In the genomic region with DNA sequence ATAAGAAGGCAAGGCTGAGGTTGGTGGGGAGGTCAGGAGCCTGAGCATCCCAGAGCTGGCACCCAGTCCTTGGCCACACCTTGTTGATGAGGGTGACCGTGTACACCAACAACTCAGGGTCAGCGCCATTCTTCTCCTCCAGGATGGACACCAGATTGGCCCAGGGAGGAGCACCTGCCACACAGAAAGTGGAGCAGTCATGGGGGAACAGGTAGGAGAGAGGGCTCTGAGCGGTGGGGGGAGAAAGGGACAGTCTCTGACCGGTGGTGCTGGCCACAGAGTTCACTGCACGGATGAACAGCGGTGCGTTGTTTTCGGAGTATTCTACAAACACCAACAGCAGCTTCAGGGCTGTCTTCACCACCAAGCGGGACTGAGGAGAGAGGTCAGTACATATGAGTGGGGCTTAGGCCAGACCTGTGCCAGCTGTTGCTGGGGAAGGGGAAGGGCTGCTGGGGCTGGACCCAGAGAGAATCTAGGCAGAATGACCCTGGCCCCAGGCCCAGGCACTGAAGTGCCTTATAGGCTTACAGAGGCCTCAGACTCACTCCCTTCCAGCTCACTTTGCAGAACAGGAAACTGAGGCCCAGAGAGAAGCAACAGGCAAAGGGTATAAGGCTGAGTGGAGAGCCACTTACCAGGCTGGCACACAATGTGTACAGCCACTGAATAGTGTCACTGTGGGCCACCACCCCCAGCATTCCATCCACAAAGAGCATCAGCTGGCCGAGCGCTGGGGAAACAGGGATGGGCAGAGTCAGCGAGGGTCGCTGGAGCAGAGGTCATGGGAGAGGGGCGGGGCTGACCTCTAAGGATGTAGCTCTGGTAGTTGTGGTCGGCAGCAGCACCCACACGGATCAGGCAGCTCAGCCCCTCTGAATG, we compare ENCODE assay signal across 21 cellular contexts. TPM values are rescaled to one million over a fixed set of nuclear protein-coding genes. Genes with fewer than 3 reads are reported as not detected.
A peak's percentile ranks its signal among the peaks of the same experiment; 100 is the strongest.
DNase-seq lines count a peak whose midpoint lies in the region; ATAC-seq and TF ChIP-seq lines count a peak whose summit lies in the region.
"Had no signal": no experiment of that assay in that cellular context is flagged by ENCODE, and none has a peak within 500 bp of the region (broad histone marks: within the 10 kb centered on the region; RNA-seq: fewer than 3 reads in every experiment).

No MANE protein-coding gene starts in this region.

- intact Hi-C loops in natural killer cell (cut with micrococcal nuclease) = no loop called here
- intact Hi-C loops in lower lobe of right lung (cut with DNase I) = no loop called here

- no peak overlapping the region for H2BK120ac ChIP-seq in trophoblast cell (ENCODE audit: insufficient read depth, low read length, poor library complexity)

- no peak overlapping the region for H3K4ac ChIP-seq in trophoblast cell (ENCODE audit: low read depth, low read length)

- no peak overlapping the region for H4K8ac ChIP-seq in trophoblast cell (ENCODE audit: low read depth, low read length)

- POLR2A ChIA-PET in activated CD4-positive, alpha-beta memory T cell treated with anti-CD3 and anti-CD28 coated beads, Interleukin-2, amount 10 ng/mL, durations not matched to agents 7 days and 5 days (lab: Charles Lee) = interaction anchor here (0.8 to 15.4 kb wide), 4 partner anchors 9 to 244 kb away, joined by 3 to 187 read pairs (median 50); a partner anchor contains a TSS

- WGBS in trophoblast cell (ENCODE audit: extremely low coverage, insufficient coverage, insufficient read length) = no CpG with 5 or more reads among the region's 16 CpGs

- CTCF ChIA-PET in activated CD4-positive, alpha-beta memory T cell treated with anti-CD3 and anti-CD28 coated beads, Interleukin-2, amount 10 ng/mL, durations not matched to agents 7 days and 5 days (lab: Charles Lee) = interaction anchor here (1.0 to 1.3 kb wide), 3 partner anchors 10 to 43 kb away, joined by 3 to 7 read pairs (median 4); a partner anchor contains a TSS

- no peaks in the 10 kb centered on the region for H3K36me3 Mint-ChIP-seq in natural killer cell
- H3K36me3 Mint-ChIP-seq in natural killer cell treated with Interleukin-12 subunit alpha and Interleukin-12 subunit beta and Interleukin-15 and Interleukin-18, amount 100 ng/mL, for 72 hours = peaks cover 6% of the 10 kb centered on the region
- peaks cover 57% of the 10 kb centered on the region for H3K36me3 Mint-ChIP-seq in activated CD4-positive, alpha-beta memory T cell treated with anti-CD3 and anti-CD28 coated beads, Interleukin-2, amount 10 ng/mL, durations not matched to agents 7 days and 5 days (ENCODE audit: low read depth)

- H3K4me1 Mint-ChIP-seq in natural killer cell = peaks cover 11 to 32% of the 10 kb centered on the region in 2 donors
- H3K4me1 Mint-ChIP-seq in natural killer cell treated with Interleukin-12 subunit alpha and Interleukin-12 subunit beta and Interleukin-15 and Interleukin-18, amount 100 ng/mL, for 72 hours (ENCODE audit: low read depth in 2 of 2) = peaks cover 22 to 33% of the 10 kb centered on the region in 2 donors
- peaks cover 53% of the 10 kb centered on the region for H3K4me1 Mint-ChIP-seq in activated CD4-positive, alpha-beta memory T cell treated with anti-CD3 and anti-CD28 coated beads, Interleukin-2, amount 10 ng/mL, durations not matched to agents 7 days and 5 days

- H3K27me3 Mint-ChIP-seq in natural killer cell (ENCODE audit: low read depth in 2 of 2) = no peaks in the 10 kb centered on the region
- H3K27me3 Mint-ChIP-seq in natural killer cell treated with Interleukin-12 subunit alpha and Interleukin-12 subunit beta and Interleukin-15 and Interleukin-18, amount 100 ng/mL, for 72 hours = no peaks in the 10 kb centered on the region
- no peaks in the 10 kb centered on the region for H3K27me3 Mint-ChIP-seq in activated CD4-positive, alpha-beta memory T cell treated with anti-CD3 and anti-CD28 coated beads, Interleukin-2, amount 10 ng/mL, durations not matched to agents 7 days and 5 days

- no peak for TF ChIP-seq CTCF in natural killer cell (IDR thresholded peaks at IDR 0.05)
- no peak for TF ChIP-seq CTCF in lower lobe of right lung (IDR thresholded peaks at IDR 0.05)

- peak overlapping the region; percentile 9 to 63 for H3K27ac Mint-ChIP-seq in natural killer cell
- H3K27ac Mint-ChIP-seq in natural killer cell treated with Interleukin-12 subunit alpha and Interleukin-12 subunit beta and Interleukin-15 and Interleukin-18, amount 100 ng/mL, for 72 hours = peak overlapping the region in 1 of 2 donors; percentile 63
- peak overlapping the region; percentile 64 for H3K27ac Mint-ChIP-seq in activated CD4-positive, alpha-beta memory T cell treated with anti-CD3 and anti-CD28 coated beads, Interleukin-2, amount 10 ng/mL, durations not matched to agents 7 days and 5 days

- H4K12ac ChIP-seq in trophoblast cell (ENCODE audit: low read depth, low read length) = no peak overlapping the region

- H3K4me3 Mint-ChIP-seq in natural killer cell = no peak overlapping the region
- H3K4me3 Mint-ChIP-seq in natural killer cell treated with Interleukin-12 subunit alpha and Interleukin-12 subunit beta and Interleukin-15 and Interleukin-18, amount 100 ng/mL, for 72 hours = no peak overlapping the region
- no peak overlapping the region for H3K4me3 Mint-ChIP-seq in activated CD4-positive, alpha-beta memory T cell treated with anti-CD3 and anti-CD28 coated beads, Interleukin-2, amount 10 ng/mL, durations not matched to agents 7 days and 5 days
- H3K4me3 Mint-ChIP-seq: CD8-positive, alpha-beta memory T cell had no signal

- no peak overlapping the region for H3K23ac ChIP-seq in trophoblast cell (ENCODE audit: low read length)

- no peak overlapping the region for H2BK5ac ChIP-seq in trophoblast cell (ENCODE audit: low read depth, low read length, poor library complexity)

- H3K4me2 ChIP-seq in trophoblast cell (ENCODE audit: low read length) = no peak overlapping the region

- H3K79me1 ChIP-seq in trophoblast cell (ENCODE audit: low read length) = peaks cover 16% of the 10 kb centered on the region

- H3K79me2 ChIP-seq in trophoblast cell (ENCODE audit: control insufficient read depth, insufficient read depth, low read length, poor library complexity) = peaks cover 2% of the 10 kb centered on the region

- DNase-seq in natural killer cell (no peak), lower lobe of right lung (peak; percentile 41), NCI-H69 (lab: John Stamatoyannopoulos, UW) (no peak), trophoblast cell (no peak), GM19238 (ENCODE audit: insufficient read length, low spot score) (no peak)
- no peak for DNase-seq in natural killer cell treated with Interleukin-12 subunit alpha and Interleukin-12 subunit beta and Interleukin-15 and Interleukin-18, amount 100 ng/mL, for 72 hours (ENCODE audit: low spot score)
- DNase-seq in activated CD4-positive, alpha-beta memory T cell treated with anti-CD3 and anti-CD28 coated beads, Interleukin-2, amount 10 ng/mL, durations not matched to agents 7 days and 5 days = no peak
- DNase-seq: activated CD8-positive, alpha-beta memory T cell treated with anti-CD3 and anti-CD28 coated beads for 24 hours; CD8-positive, alpha-beta memory T cell; dermis blood vessel endothelial cell; DMS79 treated with DMSO at 0.1 percent for 48 hours; foreskin keratinocyte; GOT3; NCI-H1436 treated with DMSO at 0.1 percent for 48 hours; NCI-H748 treated with DMSO at 0.1 percent for 48 hours; OCI-M1; thyroid gland had no signal

- no peak overlapping the region for H2AK5ac ChIP-seq in trophoblast cell (ENCODE audit: low read length)

- ATAC-seq in natural killer cell (no peak), lower lobe of right lung (no peak), GM18861 (IDR thresholded peaks at IDR 0.05; ENCODE audit: unreplicated experiment) (no peak)
- no peak for ATAC-seq in natural killer cell treated with Interleukin-12 subunit alpha and Interleukin-12 subunit beta and Interleukin-15 and Interleukin-18, amount 100 ng/mL, for 72 hours
- ATAC-seq: left lobe of liver had no signal

- H3K9me3 ChIP-seq in lower lobe of right lung = no peaks in the 10 kb centered on the region
- H3K9me3 ChIP-seq in trophoblast cell (ENCODE audit: insufficient read depth, low read depth, low read length) = no peaks in the 10 kb centered on the region
- H3K9me3 ChIP-seq: breast epithelium, thyroid gland had no signal

- no peak overlapping the region for H3K27ac ChIP-seq in lower lobe of right lung
- no peak overlapping the region for H3K27ac ChIP-seq in trophoblast cell (ENCODE audit: low read depth, low read length)
- H3K27ac ChIP-seq: foreskin keratinocyte, thyroid gland, VCaP had no signal

- no peak overlapping the region for H3K18ac ChIP-seq in trophoblast cell (ENCODE audit: low read length)

- H3K9me3 Mint-ChIP-seq in natural killer cell = no peaks in the 10 kb centered on the region
- H3K9me3 Mint-ChIP-seq in natural killer cell treated with Interleukin-12 subunit alpha and Interleukin-12 subunit beta and Interleukin-15 and Interleukin-18, amount 100 ng/mL, for 72 hours = no peaks in the 10 kb centered on the region
- no peaks in the 10 kb centered on the region for H3K9me3 Mint-ChIP-seq in activated CD4-positive, alpha-beta memory T cell treated with anti-CD3 and anti-CD28 coated beads, Interleukin-2, amount 10 ng/mL, durations not matched to agents 7 days and 5 days
- H3K9me3 Mint-ChIP-seq: CD8-positive, alpha-beta memory T cell had no signal

- H3K4me3 ChIP-seq in lower lobe of right lung (no peak overlapping the region), trophoblast cell (ENCODE audit: low read depth, low read length) (no peak overlapping the region)
- H3K4me3 ChIP-seq: breast epithelium, thyroid gland had no signal

- no peak overlapping the region for H4K91ac ChIP-seq in trophoblast cell (ENCODE audit: low read depth, low read length)

- peaks cover 37% of the 10 kb centered on the region for H3K4me1 ChIP-seq in lower lobe of right lung
- H3K4me1 ChIP-seq in trophoblast cell (ENCODE audit: control insufficient read depth in 1 of 2, insufficient read depth in 2 of 2, low read length in 2 of 2) = peaks cover 20 to 23% of the 10 kb centered on the region in 2 experiments

- H3K14ac ChIP-seq in trophoblast cell (ENCODE audit: low read length) = no peak overlapping the region

- peaks cover 69% of the 10 kb centered on the region for H3K36me3 ChIP-seq in lower lobe of right lung
- H3K36me3 ChIP-seq in trophoblast cell (ENCODE audit: control insufficient read depth in 1 of 2, insufficient read depth in 2 of 2, low read length in 2 of 2) = peaks cover 32 to 33% of the 10 kb centered on the region in 2 experiments
- H3K36me3 ChIP-seq: breast epithelium had no signal

- H3K9ac ChIP-seq in trophoblast cell (ENCODE audit: low read length) = no peak overlapping the region

- no peaks in the 10 kb centered on the region for H3K27me3 ChIP-seq in lower lobe of right lung (ENCODE audit: low read depth)
- H3K27me3 ChIP-seq in trophoblast cell (ENCODE audit: insufficient read depth, low read length) = no peaks in the 10 kb centered on the region
- H3K27me3 ChIP-seq: breast epithelium, foreskin keratinocyte, thyroid gland had no signal

- no peak overlapping the region for H2AFZ ChIP-seq in trophoblast cell (ENCODE audit: insufficient read depth, low read length, poor library complexity)

- H2BK12ac ChIP-seq in trophoblast cell (ENCODE audit: low read length) = no peak overlapping the region

RNA-seq across cellular contexts. Expression of a gene that starts 9.6 kb away (rescaled TPM):
- total RNA-seq in natural killer cell = 10 to 100 TPM; 79.3 to 96.8 (median 89.2) TPM
- total RNA-seq in natural killer cell treated with Interleukin-12 subunit alpha and Interleukin-12 subunit beta and Interleukin-15 and Interleukin-18, amount 100 ng/mL, for 72 hours = 100 to 1,000 TPM; 156 to 160 TPM
- 10 to 100 TPM; 94.8 to 99.1 TPM for total RNA-seq in activated CD4-positive, alpha-beta memory T cell treated with anti-CD3 and anti-CD28 coated beads, Interleukin-2, amount 10 ng/mL, durations not matched to agents 7 days and 5 days
- total RNA-seq in lower lobe of right lung = 67.7 TPM
- 15.3 and 16.6 TPM in 2 replicates for polyA plus RNA-seq in trophoblast cell (2013)

RNA-seq across cellular contexts. Expression of a gene that starts 10.7 kb away (rescaled TPM):
- 10 to 100 TPM; 34.5 to 39.2 (median 36.7) TPM for total RNA-seq in natural killer cell
- total RNA-seq in natural killer cell treated with Interleukin-12 subunit alpha and Interleukin-12 subunit beta and Interleukin-15 and Interleukin-18, amount 100 ng/mL, for 72 hours = 10 to 100 TPM; 55.1 to 56.1 TPM
- 10 to 100 TPM; 39.6 to 39.7 TPM for total RNA-seq in activated CD4-positive, alpha-beta memory T cell treated with anti-CD3 and anti-CD28 coated beads, Interleukin-2, amount 10 ng/mL, durations not matched to agents 7 days and 5 days
- total RNA-seq in lower lobe of right lung = 33.1 TPM
- 44.5 and 47.1 TPM in 2 replicates for polyA plus RNA-seq in trophoblast cell (2013)

RNA-seq across cellular contexts. Expression of a gene that starts 11.1 kb away (rescaled TPM):
- total RNA-seq in natural killer cell (1 to 10 TPM; 1.2 to 2.6 (median 1.6) TPM), lower lobe of right lung (2.8 TPM)
- total RNA-seq in natural killer cell treated with Interleukin-12 subunit alpha and Interleukin-12 subunit beta and Interleukin-15 and Interleukin-18, amount 100 ng/mL, for 72 hours = 1 to 10 TPM; 1.4 to 5.9 TPM
- total RNA-seq in activated CD4-positive, alpha-beta memory T cell treated with anti-CD3 and anti-CD28 coated beads, Interleukin-2, amount 10 ng/mL, durations not matched to agents 7 days and 5 days = 1 to 10 TPM; 2.2 to 2.8 TPM
- 0.63 and 0.68 TPM in 2 replicates for polyA plus RNA-seq in trophoblast cell (2013)
- polyA plus RNA-seq: CD8-positive, alpha-beta memory T cell had no signal

RNA-seq across cellular contexts. Expression of a gene that starts 38.7 kb away (rescaled TPM):
- 1 to 10 TPM; 1.9 to 3.3 (median 2.3) TPM for total RNA-seq in natural killer cell
- 10 to 100 TPM in 1 of 2 donors, 1 to 10 TPM in 1; 3.6 to 13.9 TPM for total RNA-seq in natural killer cell treated with Interleukin-12 subunit alpha and Interleukin-12 subunit beta and Interleukin-15 and Interleukin-18, amount 100 ng/mL, for 72 hours
- total RNA-seq in activated CD4-positive, alpha-beta memory T cell treated with anti-CD3 and anti-CD28 coated beads, Interleukin-2, amount 10 ng/mL, durations not matched to agents 7 days and 5 days = 1 to 10 TPM; 7.3 to 8.3 TPM
- 14.9 TPM for total RNA-seq in lower lobe of right lung
- polyA plus RNA-seq in trophoblast cell (2013) = 2.8 and 3.1 TPM in 2 replicates
- polyA plus RNA-seq: CD8-positive, alpha-beta memory T cell had no signal

RNA-seq across cellular contexts. Expression of a gene that starts 41.7 kb away (rescaled TPM):
- total RNA-seq in natural killer cell (10 to 100 TPM in 1 of 3 donors, 1 to 10 TPM in 2; 6.8 to 14.7 (median 8.5) TPM), lower lobe of right lung (12.4 TPM)
- 1 to 10 TPM; 5.8 to 8.7 TPM for total RNA-seq in natural killer cell treated with Interleukin-12 subunit alpha and Interleukin-12 subunit beta and Interleukin-15 and Interleukin-18, amount 100 ng/mL, for 72 hours
- 10 to 100 TPM in 1 of 2 experiments, 1 to 10 TPM in 1; 9.2 to 10.9 TPM for total RNA-seq in activated CD4-positive, alpha-beta memory T cell treated with anti-CD3 and anti-CD28 coated beads, Interleukin-2, amount 10 ng/mL, durations not matched to agents 7 days and 5 days
- 0.35 and 0.60 TPM in 2 replicates for polyA plus RNA-seq in trophoblast cell (2013)
